12 cellular contexts compared by ENCODE assay signal in genomic region chr12:109951136-109951535, GRCh38. TPM values are rescaled to one million over a fixed set of nuclear protein-coding genes. Genes with fewer than 3 reads are reported as not detected.
A peak's percentile ranks its signal among the peaks of the same experiment; 100 is the strongest.
DNase-seq lines count a peak whose midpoint lies in the region; FAIRE-seq and TF ChIP-seq lines count a peak whose summit lies in the region.
"Had no signal": no experiment of that assay in that cellular context is flagged by ENCODE, and none has a peak within 500 bp of the region (broad histone marks: within the 10 kb centered on the region; RNA-seq: fewer than 3 reads in every experiment).

No MANE protein-coding gene starts in this region.

- H3K4me1 Mint-ChIP-seq in astrocyte (ENCODE audit: low read depth, unreplicated experiment): peaks cover 68% of the 10 kb centered on the region

- peak; percentile 97 for FAIRE-seq in astrocyte (lab: Jason Lieb, UNC)

- no peak overlapping the region for H3K4me3 ChIP-seq in cardiac muscle cell
- H3K4me3 ChIP-seq in astrocyte (ENCODE audit: insufficient read depth, low read depth, low read length): peak overlapping the region; percentile 43
- H3K4me3 ChIP-seq: colonic mucosa had no signal

- H3K36me3 Mint-ChIP-seq in astrocyte (ENCODE audit: low read depth, unreplicated experiment): peaks cover 23% of the 10 kb centered on the region

- H3K27me3 ChIP-seq in cardiac muscle cell (no peaks in the 10 kb centered on the region), astrocyte (ENCODE audit: insufficient read depth, low read length) (no peaks in the 10 kb centered on the region)
- H3K27me3 ChIP-seq: colonic mucosa had no signal

- peak overlapping the region; percentile 82 for H3K4me2 ChIP-seq in astrocyte (ENCODE audit: low read length)

- intact Hi-C loops in cardiac septum (cut with DNase I): no loop called here

- H3K9me3 ChIP-seq in cardiac muscle cell (ENCODE audit: low read depth): no peaks in the 10 kb centered on the region
- no peaks in the 10 kb centered on the region for H3K9me3 ChIP-seq in astrocyte (ENCODE audit: insufficient read depth, low read depth, low read length)
- H3K9me3 ChIP-seq: colonic mucosa had no signal

- peak overlapping the region; percentile 83 for H3K27ac Mint-ChIP-seq in astrocyte (ENCODE audit: unreplicated experiment)
- H3K27ac Mint-ChIP-seq: activated CD8-positive, alpha-beta memory T cell treated with anti-CD3 and anti-CD28 coated beads, Interleukin-2, amount 10 ng/mL, durations not matched to agents 7 days and 5 days had no signal

- TF ChIP-seq CTCF in cardiac muscle cell (IDR thresholded peaks at IDR 0.05; ENCODE audit: low read depth, low read length) (no peak), astrocyte (IDR thresholded peaks at IDR 0.05; ENCODE audit: insufficient read depth, low read depth, low read length) (no peak)

- H3K9ac ChIP-seq in astrocyte (ENCODE audit: low read length): peak overlapping the region; percentile 78

- peak overlapping the region; percentile 0 for H3K4me3 Mint-ChIP-seq in astrocyte (ENCODE audit: unreplicated experiment)
- H3K4me3 Mint-ChIP-seq: activated CD8-positive, alpha-beta memory T cell treated with anti-CD3 and anti-CD28 coated beads, Interleukin-2, amount 10 ng/mL, durations not matched to agents 7 days and 5 days had no signal

- H2AFZ ChIP-seq in astrocyte (ENCODE audit: low read depth, low read length): no peak overlapping the region

- H3K36me3 ChIP-seq in cardiac muscle cell: peaks cover 18% of the 10 kb centered on the region
- peaks cover 19% of the 10 kb centered on the region for H3K36me3 ChIP-seq in astrocyte (ENCODE audit: insufficient read depth, low read length)

- no peaks in the 10 kb centered on the region for H3K9me3 Mint-ChIP-seq in astrocyte (ENCODE audit: unreplicated experiment)

- H4K20me1 ChIP-seq in astrocyte (ENCODE audit: insufficient read depth, low read length): no peaks in the 10 kb centered on the region

- H3K4me1 ChIP-seq in cardiac muscle cell (ENCODE audit: low read depth) (peaks cover 38% of the 10 kb centered on the region), astrocyte (ENCODE audit: insufficient read depth, low read length) (peaks cover 67% of the 10 kb centered on the region)

- no peaks in the 10 kb centered on the region for H3K27me3 Mint-ChIP-seq in astrocyte (ENCODE audit: low read depth, unreplicated experiment)
- H3K27me3 Mint-ChIP-seq: activated CD8-positive, alpha-beta memory T cell treated with anti-CD3 and anti-CD28 coated beads, Interleukin-2, amount 10 ng/mL, durations not matched to agents 7 days and 5 days had no signal

- DNase-seq in cardiac muscle cell (ENCODE audit: low read depth in 1 of 2, low spot score in 1 of 2) (peak in 1 of 2 donors; percentile 85), cardiac septum (ENCODE audit: low spot score) (no peak), astrocyte (ENCODE audit: low read depth) (peak; percentile 96), iris pigment epithelial cell (ENCODE audit: low read depth) (peak; percentile 93), stromal cell of bone marrow (ENCODE audit: low read depth) (peak; percentile 79), 8988T (no peak)
- DNase-seq in activated CD4-positive, alpha-beta T cell treated with anti-CD3 and anti-CD28 coated beads, Interleukin-2, amount 50 U/mL, for 1 hour: no peak
- DNase-seq in stimulated activated CD8-positive, alpha-beta memory T cell treated with anti-CD3 and anti-CD28 coated beads, Interleukin-4, amount 100 ng/mL, for 48 hours: no peak
- DNase-seq: activated CD8-positive, alpha-beta memory T cell treated with anti-CD3 and anti-CD28 coated beads, Interleukin-2, amount 10 ng/mL, durations not matched to agents 7 days and 5 days; colonic mucosa; NCI-H2081 treated with DMSO at 0.1 percent for 48 hours; stimulated activated CD4-positive, alpha-beta T cell treated with anti-CD3 and anti-CD28 coated beads, Interleukin-1b, Interleukin-23, amount 100 ng/mL, for 48 hours had no signal

- H3K79me2 ChIP-seq in astrocyte (ENCODE audit: insufficient read depth, low read length): no peaks in the 10 kb centered on the region

- H3K27ac ChIP-seq in cardiac muscle cell (peak overlapping the region; percentile 84), astrocyte (ENCODE audit: low read depth, low read length) (peak overlapping the region; percentile 95)
- H3K27ac ChIP-seq: colonic mucosa had no signal

RNA-seq across cellular contexts. Expression of gene GIT2, which starts 45.0 kb away (rescaled TPM):
- 24.3 and 25.7 TPM in 2 replicates for total RNA-seq in cardiac muscle cell
- 23.3 and 34.7 TPM in 2 replicates for polyA plus RNA-seq in cardiac muscle cell
- total RNA-seq in cardiac septum: 31.2 TPM
- 32.7 and 33.4 TPM in 2 replicates for total RNA-seq in astrocyte

RNA-seq across cellular contexts. Expression of gene ANKRD13A, which starts 48.1 kb away (rescaled TPM):
- total RNA-seq in cardiac muscle cell (77.2 and 131 TPM in 2 replicates), cardiac septum (15.5 TPM), astrocyte (22.5 and 23.9 TPM in 2 replicates)
- 25.5 and 26.9 TPM in 2 replicates for polyA plus RNA-seq in cardiac muscle cell

RNA-seq across cellular contexts. Expression of gene TCHP, which starts 51.1 kb away (rescaled TPM):
- total RNA-seq in cardiac muscle cell: 23.7 and 26.6 TPM in 2 replicates
- 15.1 and 21.5 TPM in 2 replicates for polyA plus RNA-seq in cardiac muscle cell
- total RNA-seq in cardiac septum: 9.3 TPM
- total RNA-seq in astrocyte: 6.8 and 8.6 TPM in 2 replicates

Comparison
In these comparisons a context has a peak if more than half of its experiments do, and no peak if none do; other contexts are left out.
1. DNase-seq: peak in astrocyte (single experiment), iris pigment epithelial cell (single experiment) and stromal cell of bone marrow (single experiment); none in cardiac septum (single experiment), 8988T (single experiment), activated CD4-positive, alpha-beta T cell treated with anti-CD3 and anti-CD28 coated beads, Interleukin-2, amount 50 U/mL, for 1 hour (single experiment) and stimulated activated CD8-positive, alpha-beta memory T cell treated with anti-CD3 and anti-CD28 coated beads, Interleukin-4, amount 100 ng/mL, for 48 hours (single experiment).